ENCODE assay signal across 34 cellular contexts in genomic region chr2:54536720-54537119, GRCh38.
DNase-seq lines count a peak whose midpoint lies in the region; ATAC-seq, FAIRE-seq and TF ChIP-seq lines count a peak whose summit lies in the region.
"Had no signal": no experiment of that assay in that cellular context is flagged by ENCODE, and none has a peak within 500 bp of the region (broad histone marks: within the 10 kb centered on the region; RNA-seq: fewer than 3 reads in every experiment).

No MANE protein-coding gene starts in this region.

- peaks cover 23% of the 10 kb centered on the region for H3K36me3 Mint-ChIP-seq in chondrocyte (ENCODE audit: low read depth)
- H3K36me3 Mint-ChIP-seq: CD4-positive, alpha-beta memory T cell; CD8-positive, alpha-beta T cell had no signal

- no peak for TF ChIP-seq RAD21 in HepG2 (CRISPR knock-in tag; IDR thresholded peaks at IDR 0.05)
- no peak for TF ChIP-seq RAD21 in A549 (conservative IDR thresholded peaks at IDR 0.05 in 1 of 2, IDR thresholded peaks at IDR 0.05 in 1 of 2)

- H4K20me1 ChIP-seq in HepG2 (ENCODE audit: insufficient read depth, low read length) = no peaks in the 10 kb centered on the region
- H4K20me1 ChIP-seq: BLaER1; BLaER1 treated with 17β-estradiol and CSF1 and Interleukin-3, amounts not matched to agents 10 nM and 100 nM had no signal

- intact Hi-C loops in HepG2 (cut with micrococcal nuclease; ENCODE audit: unreplicated experiment) = no loop called here
- intact Hi-C loops in right lobe of liver (cut with DNase I) = no loop called here

- no peak overlapping the region for H3K4me3 ChIP-seq in HepG2 (replicated peaks in 1 of 3; ENCODE audit: insufficient read depth in 1 of 3, low read depth in 2 of 3, low read length in 3 of 3)
- H3K4me3 ChIP-seq in right lobe of liver = no peak overlapping the region
- H3K4me3 ChIP-seq in A549 = no peak overlapping the region
- H3K4me3 ChIP-seq: BLaER1; BLaER1 treated with 17β-estradiol and CSF1 and Interleukin-3, amounts not matched to agents 10 nM and 100 nM had no signal

- no peak overlapping the region for H2AFZ ChIP-seq in HepG2 (ENCODE audit: low read length)

- in situ Hi-C loops in HepG2 (cut with HindIII; ENCODE audit: extremely low pct_ligation_motif_present, low pct_unique_long_range_greater_than_20kb) = no loop called here

- H3K4me2 ChIP-seq in HepG2 (ENCODE audit: low read depth, low read length) = no peak overlapping the region
- H3K4me2 ChIP-seq in A549 = no peak overlapping the region
- H3K4me2 ChIP-seq: BLaER1 had no signal

- 98% methylated on average over 2 of the region's 2 CpGs for WGBS in HepG2 (ENCODE audit: low lambda C conversion rate)
- 100% methylated on average over 2 of the region's 2 CpGs for WGBS in right lobe of liver (ENCODE audit: insufficient coverage, low coverage, low lambda C conversion rate, missing lambda C conversion rate)
- 90% methylated on average over 2 of the region's 2 CpGs for WGBS in A549 (ENCODE audit: missing lambda C conversion rate)

- H3K27ac ChIP-seq in HepG2 (ENCODE audit: extremely low read length, insufficient read depth, low read length) (no peak overlapping the region), right lobe of liver (no peak overlapping the region), A549 (peak overlapping the region; percentile 2 to 51; a peak in 4 of 6 replicates)
- H3K27ac ChIP-seq: 22Rv1; BLaER1; BLaER1 treated with 17β-estradiol and CSF1 and Interleukin-3, amounts not matched to agents 10 nM and 100 nM; C4-2B had no signal

- ATAC-seq in HepG2 (no peak), right lobe of liver (no peak), A549 (no peak)
- ATAC-seq: CD8-positive, alpha-beta T cell had no signal

- POLR2A ChIA-PET in HepG2 (lab: Yijun Ruan, JAX) = interaction anchor here (1.4 kb wide), 1 partner anchor 22 kb away, joined by 6 read pairs; no protein-coding TSS in a partner anchor
- POLR2A ChIA-PET in A549 (lab: Yijun Ruan, JAX) = no interaction called here

- peak overlapping the region; percentile 64 for H3K27ac Mint-ChIP-seq in chondrocyte (ENCODE audit: unreplicated experiment)
- H3K27ac Mint-ChIP-seq: B cell; CD4-positive, alpha-beta T cell; CD8-positive, alpha-beta T cell had no signal

- CTCF ChIA-PET in HepG2 (lab: Yijun Ruan, JAX; ENCODE audit: low intra/inter-chr PET ratio, low total read pairs) = no interaction called here
- CTCF ChIA-PET in A549 (lab: Yijun Ruan, JAX) = interaction anchor here (0.6 to 4.7 kb wide), 4 partner anchors 12 to 45 kb away, joined by 3 to 21 read pairs (median 8); no protein-coding TSS in a partner anchor

- no peaks in the 10 kb centered on the region for H3K9me3 Mint-ChIP-seq in chondrocyte (ENCODE audit: low read depth)
- H3K9me3 Mint-ChIP-seq: CD14-positive monocyte; CD4-positive, alpha-beta memory T cell; CD4-positive, alpha-beta T cell; CD4-positive, CD25-positive, alpha-beta regulatory T cell; CD8-positive, alpha-beta memory T cell; CD8-positive, alpha-beta T cell had no signal

- peaks cover 43% of the 10 kb centered on the region for H3K79me2 ChIP-seq in HepG2 (ENCODE audit: insufficient read depth, low read length)

- TF ChIP-seq POLR2A in HepG2 (IDR thresholded peaks at IDR 0.05; ENCODE audit: insufficient read depth in 1 of 2, low read depth in 2 of 2, low read length in 2 of 2) = no peak
- TF ChIP-seq POLR2A in right lobe of liver (IDR thresholded peaks at IDR 0.05) = no peak
- TF ChIP-seq POLR2A in A549 (IDR thresholded peaks at IDR 0.05; ENCODE audit: low read length) = no peak

- H3K9me3 ChIP-seq in HepG2 (ENCODE audit: low read length) (no peaks in the 10 kb centered on the region), right lobe of liver (no peaks in the 10 kb centered on the region), A549 (no peaks in the 10 kb centered on the region)
- H3K9me3 ChIP-seq: BE2C; BLaER1; BLaER1 treated with 17β-estradiol and CSF1 and Interleukin-3, amounts not matched to agents 10 nM and 100 nM; Caco-2 had no signal

- DNase-seq in HepG2 (ENCODE audit: low spot score) (no peak), right lobe of liver (no peak), A549 (ENCODE audit: low read depth in 1 of 2, low spot score in 1 of 2) (no peak), chondrocyte (ENCODE audit: low spot score) (no peak), globus pallidus (ENCODE audit: low spot score) (no peak), DMS153 treated with DMSO at 0.1 percent for 48 hours (lab: John Stamatoyannopoulos, UW; ENCODE audit: unreplicated experiment) (no peak)
- DNase-seq: 8988T; ACHN; AML-193; BE2C; C1 segment of cervical spinal cord; Caco-2; Calu3; CD4-positive, alpha-beta memory T cell; CD4-positive, alpha-beta T cell; CD4-positive, CD25-positive, alpha-beta regulatory T cell; CD8-positive, alpha-beta memory T cell; CD8-positive, alpha-beta T cell; COR-L47; DMS 273 treated with DMSO at 0.1 percent for 48 hours; DMS153; DMS53; DMS79; DMS79 treated with DMSO at 0.1 percent for 48 hours; DND-41; EL had no signal

- H3K4me1 ChIP-seq in HepG2 (ENCODE audit: insufficient read depth, low read length) (peaks cover 52% of the 10 kb centered on the region), right lobe of liver (peaks cover 0 to 9% (median 3%) of the 10 kb centered on the region in 4 donors), A549 (peaks cover 64% of the 10 kb centered on the region)

- H3K27me3 ChIP-seq in HepG2 (ENCODE audit: control insufficient read depth in 1 of 2, insufficient read depth in 2 of 2, low read length in 2 of 2) = no peaks in the 10 kb centered on the region
- H3K27me3 ChIP-seq in right lobe of liver = no peaks in the 10 kb centered on the region
- H3K27me3 ChIP-seq: BE2C, BLaER1 had no signal

- TF ChIP-seq EP300 in HepG2 (IDR thresholded peaks at IDR 0.05; ENCODE audit: low read depth in 2 of 2, low read length in 2 of 2) (no peak), HepG2 (CRISPR knock-in tag; IDR thresholded peaks at IDR 0.05; ENCODE audit: borderline replicate concordance) (no peak), A549 (IDR thresholded peaks at IDR 0.05) (no peak)

- H3K36me3 ChIP-seq in HepG2 (replicated peaks in 1 of 2; ENCODE audit: control insufficient read depth in 1 of 2, insufficient read depth in 2 of 2, low read length in 2 of 2) = peaks cover 15 to 48% of the 10 kb centered on the region in 2 experiments
- no peaks in the 10 kb centered on the region for H3K36me3 ChIP-seq in right lobe of liver
- H3K36me3 ChIP-seq: BE2C; BLaER1; BLaER1 treated with 17β-estradiol and CSF1 and Interleukin-3, amounts not matched to agents 10 nM and 100 nM had no signal

- no peak for TF ChIP-seq CTCF in HepG2 (CRISPR knock-in tag; IDR thresholded peaks at IDR 0.05)
- no peak for TF ChIP-seq CTCF in right lobe of liver (IDR thresholded peaks at IDR 0.05)
- TF ChIP-seq CTCF in A549 (IDR thresholded peaks at IDR 0.05) = no peak
- TF ChIP-seq CTCF in chondrocyte (IDR thresholded peaks at IDR 0.05) = no peak

- FAIRE-seq in HepG2 (lab: Jason Lieb, UNC) = no peak
- FAIRE-seq in A549 (lab: Jason Lieb, UNC) = no peak
- FAIRE-seq: A204.1, D721Med had no signal

- no peak overlapping the region for H3K9ac ChIP-seq in HepG2 (ENCODE audit: insufficient read depth, low read depth, low read length)
- H3K9ac ChIP-seq: BLaER1; BLaER1 treated with 17β-estradiol and CSF1 and Interleukin-3, amounts not matched to agents 10 nM and 100 nM had no signal

- no TSS peak for BruUV-seq in HepG2 (replicated peaks; lab: Mats Ljungman, UMichigan)

- H3K4me1 Mint-ChIP-seq in chondrocyte (ENCODE audit: low read depth) = peaks cover 24% of the 10 kb centered on the region
- H3K4me1 Mint-ChIP-seq: CD4-positive, alpha-beta memory T cell; CD4-positive, CD25-positive, alpha-beta regulatory T cell; CD8-positive, alpha-beta memory T cell had no signal

- H3K4me3 Mint-ChIP-seq in chondrocyte (ENCODE audit: unreplicated experiment) = no peak overlapping the region
- H3K4me3 Mint-ChIP-seq: B cell; CD14-positive monocyte; CD4-positive, alpha-beta memory T cell; CD4-positive, alpha-beta T cell; CD4-positive, CD25-positive, alpha-beta regulatory T cell; CD8-positive, alpha-beta memory T cell; CD8-positive, alpha-beta T cell had no signal

- no peaks in the 10 kb centered on the region for H3K27me3 Mint-ChIP-seq in chondrocyte (ENCODE audit: low read depth)
- H3K27me3 Mint-ChIP-seq: B cell; CD4-positive, alpha-beta memory T cell; CD4-positive, alpha-beta T cell had no signal

TF ChIP-seq in HepG2, 621 proteins besides CTCF, POLR2A, EP300 and RAD21:
- TF ChIP-seq ZNF770 (CRISPR knock-in tag; IDR thresholded peaks at IDR 0.05) (peak; percentile 72), CBFB (CRISPR knock-in tag; IDR thresholded peaks at IDR 0.05) (no peak), ZNF121 (CRISPR knock-in tag; IDR thresholded peaks at IDR 0.05) (peak; percentile 57)

TF ChIP-seq in A549, 52 proteins besides CTCF, POLR2A, EP300 and RAD21:
- no peak for TF ChIP-seq FOSB (CRISPR knock-in tag; IDR thresholded peaks at IDR 0.05)
- no peak for TF ChIP-seq NPAS2 (CRISPR knock-in tag; IDR thresholded peaks at IDR 0.05; ENCODE audit: borderline replicate concordance)
- no peak for TF ChIP-seq RNF2 (IDR thresholded peaks at IDR 0.05; ENCODE audit: borderline replicate concordance, low read depth)
- TF ChIP-seq CEBPB (IDR thresholded peaks at IDR 0.05) = no peak
- TF ChIP-seq ZNF302 (CRISPR knock-in tag; IDR thresholded peaks at IDR 0.05) = no peak
- no peak for TF ChIP-seq HOXB5 (CRISPR knock-in tag; IDR thresholded peaks at IDR 0.05)
- TF ChIP-seq MYC (IDR thresholded peaks at IDR 0.05; ENCODE audit: borderline replicate concordance, low read length) = no peak
- no peak for TF ChIP-seq HOXA7 (CRISPR knock-in tag; IDR thresholded peaks at IDR 0.05)
- no peak for TF ChIP-seq RCOR1 (IDR thresholded peaks at IDR 0.05; ENCODE audit: low read depth, low read length)
- no peak for TF ChIP-seq JUN (IDR thresholded peaks at IDR 0.05)
- TF ChIP-seq CHD2 (IDR thresholded peaks at IDR 0.05; ENCODE audit: low read length, partially characterized antibody) = no peak

Comparison
In these comparisons a context has a peak if more than half of its experiments do, and no peak if none do; other contexts are left out.
1. H3K27ac ChIP-seq: peak in A549 (2 of 2); none in HepG2 (single experiment) and right lobe of liver (0 of 3).